8 cellular contexts compared by ENCODE assay signal in genomic region chr12:54759751-54760150, GRCh38.
DNase-seq lines count a peak whose midpoint lies in the region; ATAC-seq and TF ChIP-seq lines count a peak whose summit lies in the region.

No MANE protein-coding gene starts in this region.

- peak; percentile 38 for TF ChIP-seq CTCF in hepatocyte (IDR thresholded peaks at IDR 0.05; ENCODE audit: poor library complexity)

- H3K79me2 ChIP-seq in hepatocyte = no peaks in the 10 kb centered on the region

- no peak overlapping the region for H3K4me2 ChIP-seq in hepatocyte

- no peak overlapping the region for H3K4me3 ChIP-seq in hepatocyte

- no peaks in the 10 kb centered on the region for H4K20me1 ChIP-seq in hepatocyte (ENCODE audit: insufficient read depth, poor library complexity, severe bottlenecking)

- peaks cover 12% of the 10 kb centered on the region for H3K27me3 ChIP-seq in hepatocyte

- ATAC-seq in HG02759 (IDR thresholded peaks at IDR 0.05; ENCODE audit: unreplicated experiment) = peak; percentile 57
- no peak for ATAC-seq in HG02763 (IDR thresholded peaks at IDR 0.05; ENCODE audit: unreplicated experiment)
- no peak for ATAC-seq in GM18498 (IDR thresholded peaks at IDR 0.05; ENCODE audit: unreplicated experiment)

- H3K9me3 ChIP-seq in hepatocyte (ENCODE audit: low read depth) = no peaks in the 10 kb centered on the region

- no peak overlapping the region for H2AFZ ChIP-seq in hepatocyte

- no peaks in the 10 kb centered on the region for H3K4me1 ChIP-seq in hepatocyte (ENCODE audit: insufficient read depth)

- H3K27ac ChIP-seq in hepatocyte = no peak overlapping the region

- WGBS in hepatocyte (ENCODE audit: low lambda C conversion rate, missing lambda C conversion rate) = 33% methylated on average over 1 of the region's 1 CpG

- DNase-seq in ELF-1 (ENCODE audit: low read depth, low spot score) = peak; percentile 74
- peak; percentile 83 for DNase-seq in OCI-M1 (lab: John Stamatoyannopoulos, UW)
- peak; percentile 35 for DNase-seq in hepatocyte (ENCODE audit: low spot score)
- DNase-seq in activated T-cell treated with anti-CD3 and anti-CD28 coated beads, Interleukin-2, amount 50 U/mL, for 1 hour = no peak
- DNase-seq in activated naive CD4-positive, alpha-beta T cell treated with Interleukin-2 at 50 U/mL for 16 hours = no peak

- no peaks in the 10 kb centered on the region for H3K36me3 ChIP-seq in hepatocyte (replicated peaks; ENCODE audit: insufficient read depth, low read depth)

- no peaks in the 10 kb centered on the region for H3K9me2 ChIP-seq in hepatocyte (replicated peaks; ENCODE audit: insufficient read depth)

Comparison
In these comparisons a context has a peak if more than half of its experiments do, and no peak if none do; other contexts are left out.
1. DNase-seq: peak in ELF-1 (single experiment), OCI-M1 (single experiment) and hepatocyte (single experiment); none in activated T-cell treated with anti-CD3 and anti-CD28 coated beads, Interleukin-2, amount 50 U/mL, for 1 hour (single experiment) and activated naive CD4-positive, alpha-beta T cell treated with Interleukin-2 at 50 U/mL for 16 hours (single experiment).